ENCODE assay signal across 17 cellular contexts in genomic region chr17:63641678-63642077, GRCh38. TPM values are rescaled to one million over a fixed set of nuclear protein-coding genes. Genes with fewer than 3 reads are reported as not detected.
A peak's percentile ranks its signal among the peaks of the same experiment; 100 is the strongest.
DNase-seq lines count a peak whose midpoint lies in the region; ATAC-seq, FAIRE-seq and TF ChIP-seq lines count a peak whose summit lies in the region.
"Had no signal": no experiment of that assay in that cellular context is flagged by ENCODE, and none has a peak within 500 bp of the region (broad histone marks: within the 10 kb centered on the region; RNA-seq: fewer than 3 reads in every experiment).

No MANE protein-coding gene starts in this region.

- no TSS peak for BruUV-seq in HepG2 (replicated peaks; lab: Mats Ljungman, UMichigan)

- intact Hi-C loops in right lobe of liver (cut with DNase I): no loop called here
- intact Hi-C loops in HepG2 (cut with micrococcal nuclease; ENCODE audit: unreplicated experiment): no loop called here
- intact Hi-C loops in dendritic cell treated with granulocyte-macrophage colony-stimulating factor and Interleukin-4, amounts not matched to agents 40 ng/mL and 50 ng/mL, for 4 days (cut with micrococcal nuclease): no loop called here
- intact Hi-C loops in aorta (cut with DNase I): no loop called here

- peaks cover 70% of the 10 kb centered on the region for H3K4me1 Mint-ChIP-seq in dendritic cell treated with granulocyte-macrophage colony-stimulating factor and Interleukin-4, amounts not matched to agents 40 ng/mL and 50 ng/mL, for 4 days (ENCODE audit: low read depth)

- H3K4me3 Mint-ChIP-seq in dendritic cell treated with granulocyte-macrophage colony-stimulating factor and Interleukin-4, amounts not matched to agents 40 ng/mL and 50 ng/mL, for 4 days: no peak overlapping the region
- H3K4me3 Mint-ChIP-seq: activated naive CD8-positive, alpha-beta T cell treated with anti-CD3 and anti-CD28 coated beads, Interleukin-2, amount 50 U/mL, for 24 hours had no signal

- CTCF ChIA-PET in HepG2 (lab: Yijun Ruan, JAX; ENCODE audit: low intra/inter-chr PET ratio, low total read pairs): no interaction called here

- H3K4me3 ChIP-seq in right lobe of liver: no peak overlapping the region
- H3K4me3 ChIP-seq in HepG2 (replicated peaks in 1 of 3; ENCODE audit: insufficient read depth in 1 of 3, low read depth in 2 of 3, low read length in 3 of 3): no peak overlapping the region
- no peak overlapping the region for H3K4me3 ChIP-seq in aorta (ENCODE audit: low read length in 2 of 2)
- H3K4me3 ChIP-seq: A549, HAP-1 had no signal

- POLR2A ChIA-PET in HepG2 (lab: Yijun Ruan, JAX): no interaction called here

- H3K9me3 ChIP-seq in right lobe of liver (no peaks in the 10 kb centered on the region), HepG2 (ENCODE audit: low read length) (no peaks in the 10 kb centered on the region), aorta (ENCODE audit: control insufficient read depth, low read length) (no peaks in the 10 kb centered on the region)
- H3K9me3 ChIP-seq: A549, HAP-1 had no signal

- H3K9me3 Mint-ChIP-seq in dendritic cell treated with granulocyte-macrophage colony-stimulating factor and Interleukin-4, amounts not matched to agents 40 ng/mL and 50 ng/mL, for 4 days: no peaks in the 10 kb centered on the region
- H3K9me3 Mint-ChIP-seq: activated naive CD8-positive, alpha-beta T cell treated with anti-CD3 and anti-CD28 coated beads, Interleukin-2, amount 50 U/mL, for 24 hours had no signal

- H3K9ac ChIP-seq in HepG2 (ENCODE audit: insufficient read depth, low read depth, low read length): no peak overlapping the region

- no peaks in the 10 kb centered on the region for H3K27me3 Mint-ChIP-seq in dendritic cell treated with granulocyte-macrophage colony-stimulating factor and Interleukin-4, amounts not matched to agents 40 ng/mL and 50 ng/mL, for 4 days
- H3K27me3 Mint-ChIP-seq: activated naive CD8-positive, alpha-beta T cell treated with anti-CD3 and anti-CD28 coated beads, Interleukin-2, amount 50 U/mL, for 24 hours had no signal

- H3K36me3 ChIP-seq in right lobe of liver (peaks cover 0 to 6% (median 0%) of the 10 kb centered on the region in 4 donors), HepG2 (replicated peaks in 1 of 2; ENCODE audit: control insufficient read depth in 1 of 2, insufficient read depth in 2 of 2, low read length in 2 of 2) (peaks cover 5 to 14% of the 10 kb centered on the region in 2 experiments; a peak in 4 of 5 replicates), aorta (ENCODE audit: control insufficient read depth in 1 of 2, insufficient read depth in 2 of 2, low read length in 1 of 2) (peaks cover 0 to 3% of the 10 kb centered on the region in 2 donors)

- TF ChIP-seq RAD21 in HepG2 (CRISPR knock-in tag; IDR thresholded peaks at IDR 0.05): no peak

- TF ChIP-seq POLR2A in right lobe of liver (IDR thresholded peaks at IDR 0.05) (no peak), HepG2 (IDR thresholded peaks at IDR 0.05; ENCODE audit: insufficient read depth in 1 of 2, low read depth in 2 of 2, low read length in 2 of 2) (no peak)

- H4K20me1 ChIP-seq in HepG2 (ENCODE audit: insufficient read depth, low read length): no peaks in the 10 kb centered on the region

- no peaks in the 10 kb centered on the region for H3K27me3 ChIP-seq in right lobe of liver
- H3K27me3 ChIP-seq in HepG2 (ENCODE audit: control insufficient read depth in 1 of 2, insufficient read depth in 2 of 2, low read length in 2 of 2): no peaks in the 10 kb centered on the region
- H3K27me3 ChIP-seq in aorta (ENCODE audit: control insufficient read depth in 1 of 2, insufficient read depth in 2 of 2, low read length in 1 of 2): no peaks in the 10 kb centered on the region

- 61% methylated on average over 3 of the region's 3 CpGs for WGBS in right lobe of liver (ENCODE audit: insufficient coverage, low coverage, low lambda C conversion rate, missing lambda C conversion rate)
- 97% methylated on average over 3 of the region's 3 CpGs for WGBS in HepG2 (ENCODE audit: low lambda C conversion rate)
- 80 to 86% methylated on average over 3 of the region's 3 CpGs for WGBS in aorta, 2 donors

- H3K4me1 ChIP-seq in right lobe of liver: no peaks in the 10 kb centered on the region
- peaks cover 14% of the 10 kb centered on the region for H3K4me1 ChIP-seq in HepG2 (ENCODE audit: insufficient read depth, low read length)
- H3K4me1 ChIP-seq in aorta (ENCODE audit: control insufficient read depth in 1 of 2, insufficient read depth in 2 of 2, low read length in 2 of 2): peaks cover 2 to 3% of the 10 kb centered on the region in 2 donors
- H3K4me1 ChIP-seq: A549, HAP-1 had no signal

- peak; percentile 59 to 82 (median 74) for ATAC-seq in right lobe of liver
- ATAC-seq in HepG2: no peak
- peak; percentile 66 for ATAC-seq in aorta (ENCODE audit: low FRiP score)
- ATAC-seq in HG03280 (IDR thresholded peaks at IDR 0.05; ENCODE audit: unreplicated experiment): no peak
- no peak for ATAC-seq in HG03342 (IDR thresholded peaks at IDR 0.05; ENCODE audit: unreplicated experiment)
- ATAC-seq: A549; activated CD4-positive, CD25-positive, alpha-beta regulatory T cell treated with anti-CD3 and anti-CD28 coated beads, Interleukin-2, amount 50 U/mL, for 24 hours; activated naive CD8-positive, alpha-beta T cell treated with anti-CD3 and anti-CD28 coated beads, Interleukin-2, amount 50 U/mL, for 24 hours had no signal

- H2AFZ ChIP-seq in HepG2 (ENCODE audit: low read length): no peak overlapping the region

- TF ChIP-seq EP300 in HepG2 (IDR thresholded peaks at IDR 0.05; ENCODE audit: low read depth in 2 of 2, low read length in 2 of 2) (no peak), HepG2 (CRISPR knock-in tag; IDR thresholded peaks at IDR 0.05; ENCODE audit: borderline replicate concordance) (no peak)

- in situ Hi-C loops in HepG2 (cut with HindIII; ENCODE audit: extremely low pct_ligation_motif_present, low pct_unique_long_range_greater_than_20kb): no loop called here

- no peak for FAIRE-seq in HepG2 (lab: Jason Lieb, UNC)
- FAIRE-seq: A549, D721Med, small intestine had no signal

- H3K4me2 ChIP-seq in HepG2 (ENCODE audit: low read depth, low read length): no peak overlapping the region
- H3K4me2 ChIP-seq: A549 had no signal

- H3K27ac ChIP-seq in right lobe of liver (no peak overlapping the region), HepG2 (ENCODE audit: extremely low read length, insufficient read depth, low read length) (no peak overlapping the region), aorta (ENCODE audit: low read depth in 1 of 2, low read length in 2 of 2) (no peak overlapping the region)
- H3K27ac ChIP-seq: A549 had no signal

- H3K36me3 Mint-ChIP-seq in dendritic cell treated with granulocyte-macrophage colony-stimulating factor and Interleukin-4, amounts not matched to agents 40 ng/mL and 50 ng/mL, for 4 days (ENCODE audit: low read depth): peaks cover 57% of the 10 kb centered on the region

- no peaks in the 10 kb centered on the region for H3K79me2 ChIP-seq in HepG2 (ENCODE audit: insufficient read depth, low read length)

- no peak for DNase-seq in right lobe of liver
- no peak for DNase-seq in HepG2 (ENCODE audit: low spot score)
- DNase-seq in midbrain (lab: John Stamatoyannopoulos, UW): peak; percentile 33
- peak in 1 of 2 donors; percentile 73 for DNase-seq in aorta
- DNase-seq in NCI-H82 (lab: John Stamatoyannopoulos, UW): no peak
- DNase-seq: activated naive CD8-positive, alpha-beta T cell treated with anti-CD3 and anti-CD28 coated beads, Interleukin-2, amount 50 U/mL, for 24 hours; activated T-cell treated with anti-CD3 and anti-CD28 coated beads for 4 hours; cerebellar nuclear complex; NCI-H2171 treated with DMSO at 0.1 percent for 48 hours; small intestine had no signal

- H3K27ac Mint-ChIP-seq in dendritic cell treated with granulocyte-macrophage colony-stimulating factor and Interleukin-4, amounts not matched to agents 40 ng/mL and 50 ng/mL, for 4 days: peak overlapping the region; percentile 77
- H3K27ac Mint-ChIP-seq: activated naive CD8-positive, alpha-beta T cell treated with anti-CD3 and anti-CD28 coated beads, Interleukin-2, amount 50 U/mL, for 24 hours had no signal

- TF ChIP-seq CTCF in right lobe of liver (IDR thresholded peaks at IDR 0.05) (no peak), HepG2 (CRISPR knock-in tag; IDR thresholded peaks at IDR 0.05) (no peak)

RNA-seq across cellular contexts. Expression of gene MAP3K3, which starts 19.5 kb away (rescaled TPM):
- total RNA-seq in right lobe of liver (10 to 100 TPM; 10.6 to 15.8 (median 13.0) TPM), HepG2 (2016; rRNA removed; fragmentation: Illumina TruSeq; extraction: Trizol) (15.9 and 21.8 TPM in 2 replicates), aorta (10 to 100 TPM; 54.5 to 83.2 TPM)
- 5.8 and 7.6 TPM in 2 replicates for total RNA-seq in HepG2 (2016; cell fraction: cytosol; rRNA removed; fragmentation: Illumina TruSeq; extraction: Trizol; ENCODE audit: low read depth)
- total RNA-seq in HepG2 (2016; cell fraction: insoluble cytoplasmic fraction; rRNA removed; fragmentation: Illumina TruSeq; extraction: Trizol): 13.8 and 21.1 TPM in 2 replicates
- total RNA-seq in HepG2 (2016; cell fraction: membrane; rRNA removed; fragmentation: Illumina TruSeq; extraction: Trizol): 20.5 TPM in 2 replicates
- 20.6 and 23.3 TPM in 2 replicates for total RNA-seq in HepG2 (2016; cell fraction: nucleus; rRNA removed; fragmentation: Illumina TruSeq; extraction: Trizol)
- polyA plus RNA-seq in HepG2 (2011; rRNA removed) (17.7 and 21.7 TPM in 2 replicates), aorta (10 to 100 TPM; 16.2 to 40.4 TPM)
- 15.0 and 15.2 TPM in 2 replicates for polyA plus RNA-seq in HepG2 (2011; cell fraction: cytosol; rRNA removed)
- 38.1 and 41.6 TPM in 2 replicates for polyA plus RNA-seq in HepG2 (2011; cell fraction: nucleus; rRNA removed)
- 18.1 and 21.8 TPM in 2 replicates for polyA plus RNA-seq in HepG2 (2012)
- 3.4 and 4.0 TPM in 2 replicates for polyA plus RNA-seq in HepG2 (2016; cell fraction: cytosol; fragmentation: Illumina TruSeq; extraction: Trizol; ENCODE audit: low read depth)
- 9.6 and 14.2 TPM in 2 replicates for polyA plus RNA-seq in HepG2 (2016; cell fraction: insoluble cytoplasmic fraction; fragmentation: Illumina TruSeq; extraction: Trizol; ENCODE audit: low read depth)
- polyA plus RNA-seq in HepG2 (2016; cell fraction: membrane; fragmentation: Illumina TruSeq; extraction: Trizol; ENCODE audit: low read depth): 12.0 and 12.9 TPM in 2 replicates
- 39.2 and 42.5 TPM in 2 replicates for polyA plus RNA-seq in HepG2 (2016; cell fraction: nucleus; fragmentation: Illumina TruSeq; extraction: Trizol; ENCODE audit: insufficient read depth, low read depth)
- polyA minus RNA-seq in HepG2 (2011; rRNA and poly(A)+ RNA removed; ENCODE audit: low replicate concordance): 26.0 and 28.8 TPM in 2 replicates
- 9.8 and 12.7 TPM in 2 replicates for polyA minus RNA-seq in HepG2 (2011; cell fraction: cytosol; rRNA and poly(A)+ RNA removed)
- polyA minus RNA-seq in HepG2 (2011; cell fraction: nucleus; rRNA and poly(A)+ RNA removed): 39.9 and 44.1 TPM in 2 replicates

RNA-seq across cellular contexts. Expression of gene TACO1, which starts 41.0 kb away (rescaled TPM):
- total RNA-seq in right lobe of liver (10 to 100 TPM; 30.6 to 46.7 (median 35.5) TPM), HepG2 (2016; rRNA removed; fragmentation: Illumina TruSeq; extraction: Trizol) (53.6 and 57.6 TPM in 2 replicates), aorta (10 to 100 TPM; 10.8 to 11.0 TPM)
- 17.7 and 19.3 TPM in 2 replicates for total RNA-seq in HepG2 (2016; cell fraction: cytosol; rRNA removed; fragmentation: Illumina TruSeq; extraction: Trizol; ENCODE audit: low read depth)
- 52.7 and 55.4 TPM in 2 replicates for total RNA-seq in HepG2 (2016; cell fraction: insoluble cytoplasmic fraction; rRNA removed; fragmentation: Illumina TruSeq; extraction: Trizol)
- total RNA-seq in HepG2 (2016; cell fraction: membrane; rRNA removed; fragmentation: Illumina TruSeq; extraction: Trizol): 30.0 and 35.3 TPM in 2 replicates
- 24.0 and 25.8 TPM in 2 replicates for total RNA-seq in HepG2 (2016; cell fraction: nucleus; rRNA removed; fragmentation: Illumina TruSeq; extraction: Trizol)
- polyA plus RNA-seq in HepG2 (2011; rRNA removed) (33.3 and 34.7 TPM in 2 replicates), aorta (10 to 100 TPM; 13.1 to 17.5 TPM)
- 30.0 and 33.8 TPM in 2 replicates for polyA plus RNA-seq in HepG2 (2011; cell fraction: cytosol; rRNA removed)
- polyA plus RNA-seq in HepG2 (2011; cell fraction: nucleus; rRNA removed): 19.5 and 24.4 TPM in 2 replicates
- 32.7 and 34.2 TPM in 2 replicates for polyA plus RNA-seq in HepG2 (2012)
- 18.0 and 21.7 TPM in 2 replicates for polyA plus RNA-seq in HepG2 (2016; cell fraction: cytosol; fragmentation: Illumina TruSeq; extraction: Trizol; ENCODE audit: low read depth)
- 63.2 and 67.2 TPM in 2 replicates for polyA plus RNA-seq in HepG2 (2016; cell fraction: insoluble cytoplasmic fraction; fragmentation: Illumina TruSeq; extraction: Trizol; ENCODE audit: low read depth)
- 24.8 and 29.6 TPM in 2 replicates for polyA plus RNA-seq in HepG2 (2016; cell fraction: membrane; fragmentation: Illumina TruSeq; extraction: Trizol; ENCODE audit: low read depth)
- 40.5 and 41.7 TPM in 2 replicates for polyA plus RNA-seq in HepG2 (2016; cell fraction: nucleus; fragmentation: Illumina TruSeq; extraction: Trizol; ENCODE audit: insufficient read depth, low read depth)
- 30.2 and 32.4 TPM in 2 replicates for polyA minus RNA-seq in HepG2 (2011; rRNA and poly(A)+ RNA removed; ENCODE audit: low replicate concordance)
- 18.8 and 19.7 TPM in 2 replicates for polyA minus RNA-seq in HepG2 (2011; cell fraction: cytosol; rRNA and poly(A)+ RNA removed)
- 10.7 and 11.7 TPM in 2 replicates for polyA minus RNA-seq in HepG2 (2011; cell fraction: nucleus; rRNA and poly(A)+ RNA removed)

RNA-seq across cellular contexts. Expression of gene LIMD2, which starts 58.2 kb away (rescaled TPM):
- total RNA-seq in right lobe of liver: 1 to 10 TPM; 2.8 to 9.4 (median 5.2) TPM
- 6.9 and 9.0 TPM in 2 replicates for total RNA-seq in HepG2 (2016; rRNA removed; fragmentation: Illumina TruSeq; extraction: Trizol)
- 3.5 and 4.3 TPM in 2 replicates for total RNA-seq in HepG2 (2016; cell fraction: cytosol; rRNA removed; fragmentation: Illumina TruSeq; extraction: Trizol; ENCODE audit: low read depth)
- 8.0 and 9.0 TPM in 2 replicates for total RNA-seq in HepG2 (2016; cell fraction: insoluble cytoplasmic fraction; rRNA removed; fragmentation: Illumina TruSeq; extraction: Trizol)
- total RNA-seq in HepG2 (2016; cell fraction: membrane; rRNA removed; fragmentation: Illumina TruSeq; extraction: Trizol): 9.1 and 11.6 TPM in 2 replicates
- 5.6 and 5.8 TPM in 2 replicates for total RNA-seq in HepG2 (2016; cell fraction: nucleus; rRNA removed; fragmentation: Illumina TruSeq; extraction: Trizol)
- polyA plus RNA-seq in HepG2 (2011; rRNA removed): 20.8 and 26.5 TPM in 2 replicates
- polyA plus RNA-seq in HepG2 (2011; cell fraction: cytosol; rRNA removed): 11.9 and 19.1 TPM in 2 replicates
- 75.1 and 81.6 TPM in 2 replicates for polyA plus RNA-seq in HepG2 (2011; cell fraction: nucleus; rRNA removed)
- 6.8 and 10.0 TPM in 2 replicates for polyA plus RNA-seq in HepG2 (2012)
- polyA plus RNA-seq in HepG2 (2016; cell fraction: cytosol; fragmentation: Illumina TruSeq; extraction: Trizol; ENCODE audit: low read depth): 13.2 and 16.2 TPM in 2 replicates
- 12.4 and 14.3 TPM in 2 replicates for polyA plus RNA-seq in HepG2 (2016; cell fraction: insoluble cytoplasmic fraction; fragmentation: Illumina TruSeq; extraction: Trizol; ENCODE audit: low read depth)
- polyA plus RNA-seq in HepG2 (2016; cell fraction: membrane; fragmentation: Illumina TruSeq; extraction: Trizol; ENCODE audit: low read depth): 16.0 and 17.0 TPM in 2 replicates
- polyA plus RNA-seq in HepG2 (2016; cell fraction: nucleus; fragmentation: Illumina TruSeq; extraction: Trizol; ENCODE audit: insufficient read depth, low read depth): 17.5 and 21.1 TPM in 2 replicates
- polyA minus RNA-seq in HepG2 (2011; rRNA and poly(A)+ RNA removed; ENCODE audit: low replicate concordance): 0.72 and 15.9 TPM in 2 replicates
- 7.5 and 9.1 TPM in 2 replicates for polyA minus RNA-seq in HepG2 (2011; cell fraction: cytosol; rRNA and poly(A)+ RNA removed)
- 13.5 and 15.0 TPM in 2 replicates for polyA minus RNA-seq in HepG2 (2011; cell fraction: nucleus; rRNA and poly(A)+ RNA removed)
- total RNA-seq in aorta: 10 to 100 TPM; 15.6 to 23.1 TPM
- 10 to 100 TPM; 20.8 to 23.1 TPM for polyA plus RNA-seq in aorta

Comparison
In these comparisons a context has a peak if more than half of its experiments do, and no peak if none do; other contexts are left out.
1. ATAC-seq: peak in right lobe of liver (4 of 4) and aorta (single experiment); none in HepG2 (single experiment), HG03280 (single experiment) and HG03342 (single experiment).